ENCODE assay signal across 18 cellular contexts in the genomic region with DNA sequence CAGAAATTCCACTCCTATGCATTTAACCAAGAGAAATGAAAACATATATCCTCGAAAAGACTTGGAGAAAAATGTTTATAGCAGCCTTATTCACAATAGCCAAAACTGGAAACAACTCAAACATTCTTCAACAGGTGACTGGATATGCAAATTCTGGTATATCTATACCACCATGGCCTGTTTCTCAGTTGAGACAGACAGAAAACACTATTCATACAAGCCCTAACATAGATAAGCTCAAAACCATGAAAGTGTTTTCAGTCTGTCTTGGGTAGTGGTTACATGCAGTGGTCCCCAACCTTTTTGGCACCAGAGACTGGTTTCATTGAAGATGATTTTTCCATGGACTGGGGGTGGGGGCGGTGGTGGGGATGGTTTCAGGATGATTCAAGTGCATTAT.
DNase-seq lines count a peak whose midpoint lies in the region; ATAC-seq and TF ChIP-seq lines count a peak whose summit lies in the region.
"Had no signal": no experiment of that assay in that cellular context is flagged by ENCODE, and none has a peak within 500 bp of the region (broad histone marks: within the 10 kb centered on the region; RNA-seq: fewer than 3 reads in every experiment).

No MANE protein-coding gene starts in this region.

- H3K27me3 ChIP-seq in thyroid gland: no peaks in the 10 kb centered on the region
- H3K27me3 ChIP-seq: brain microvascular endothelial cell had no signal

- intact Hi-C loops in thyroid gland (cut with DNase I): no loop called here

- no peak for TF ChIP-seq POLR2A in thyroid gland (IDR thresholded peaks at IDR 0.05)

- H3K9me3 ChIP-seq in thyroid gland: no peaks in the 10 kb centered on the region
- H3K9me3 ChIP-seq: Caco-2 had no signal

- H3K36me3 ChIP-seq in thyroid gland: no peaks in the 10 kb centered on the region
- H3K36me3 ChIP-seq: brain microvascular endothelial cell had no signal

- no peaks in the 10 kb centered on the region for H3K4me1 ChIP-seq in thyroid gland
- H3K4me1 ChIP-seq: Caco-2 had no signal

- no peak overlapping the region for H3K27ac ChIP-seq in coronary artery
- no peak overlapping the region for H3K27ac ChIP-seq in thyroid gland
- H3K27ac ChIP-seq: brain microvascular endothelial cell, VCaP had no signal

- no peak overlapping the region for H3K4me3 ChIP-seq in coronary artery
- no peak overlapping the region for H3K4me3 ChIP-seq in thyroid gland (replicated peaks in 1 of 3)
- H3K4me3 ChIP-seq: smooth muscle cell had no signal

- peak; percentile 84 for ATAC-seq in GM18499 (IDR thresholded peaks at IDR 0.05; ENCODE audit: insufficient read depth, unreplicated experiment)
- ATAC-seq in GM18909 (IDR thresholded peaks at IDR 0.05; ENCODE audit: poor library complexity, unreplicated experiment): peak; percentile 69
- ATAC-seq in HG02759 (IDR thresholded peaks at IDR 0.05; ENCODE audit: unreplicated experiment): peak; percentile 50
- ATAC-seq in HG03521 (IDR thresholded peaks at IDR 0.05; ENCODE audit: unreplicated experiment): peak; percentile 69
- no peak for ATAC-seq in GM21528 (IDR thresholded peaks at IDR 0.05; ENCODE audit: low FRiP score, unreplicated experiment)
- ATAC-seq: HCT116; naive thymus-derived CD4-positive, alpha-beta T cell had no signal

- no peak for TF ChIP-seq CTCF in coronary artery (IDR thresholded peaks at IDR 0.05)
- TF ChIP-seq CTCF in thyroid gland (IDR thresholded peaks at IDR 0.05): no peak

- DNase-seq in coronary artery (ENCODE audit: low spot score): no peak
- no peak for DNase-seq in activated naive CD4-positive, alpha-beta T cell treated with anti-CD3 and anti-CD28 coated beads, Interleukin-2, amount 50 U/mL, for 16 hours
- DNase-seq in thyroid gland: no peak
- DNase-seq: activated naive CD4-positive, alpha-beta T cell treated with anti-CD3 and anti-CD28 coated beads, Interleukin-2, amount 10 ng/mL, durations not matched to agents 7 days and 5 days; brain microvascular endothelial cell; Caco-2; glutamatergic neuron; immature natural killer cell; naive thymus-derived CD4-positive, alpha-beta T cell; NCI-H82 had no signal

- WGBS in thyroid gland, 2 donors: 89 to 98% methylated on average over 2 of the region's 2 CpGs
